10 cellular contexts compared by ENCODE assay signal in the genomic region with DNA sequence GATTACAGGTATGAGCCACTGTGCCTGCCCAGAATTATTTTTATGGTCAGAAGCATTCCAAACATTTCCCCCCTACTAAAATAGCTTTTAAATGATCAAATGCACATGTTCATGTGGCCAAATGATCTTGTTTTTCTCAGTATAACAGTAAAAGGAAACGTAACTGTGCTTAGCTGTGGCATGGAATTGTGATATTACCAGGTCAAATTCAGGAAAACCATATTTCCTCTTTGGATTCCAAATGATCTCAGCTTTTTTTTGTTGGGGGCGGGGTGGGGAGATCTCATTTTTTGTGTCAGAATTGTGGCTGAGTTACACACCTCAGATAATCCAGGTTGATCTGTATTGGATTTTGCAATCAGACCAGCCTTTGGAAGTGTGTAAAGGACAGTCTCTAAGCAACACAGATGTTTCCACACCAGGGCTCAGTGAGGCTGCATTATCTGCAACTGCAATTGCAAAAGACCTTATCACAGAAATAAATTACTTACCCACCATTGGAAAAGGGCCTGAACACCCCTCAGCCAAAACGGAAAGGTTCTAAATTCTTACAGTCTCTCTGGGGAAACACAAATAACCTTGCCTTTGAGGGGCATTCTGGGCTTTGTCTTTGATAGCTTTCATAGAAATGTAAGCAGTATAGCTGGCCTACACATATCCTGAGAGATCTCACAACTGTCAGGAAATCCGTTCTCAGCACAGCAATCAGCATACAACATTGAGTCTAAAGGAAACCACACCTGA. TPM values are rescaled to one million over a fixed set of nuclear protein-coding genes. Genes with fewer than 3 reads are reported as not detected.
DNase-seq lines count a peak whose midpoint lies in the region; ATAC-seq and TF ChIP-seq lines count a peak whose summit lies in the region.
"Had no signal": no experiment of that assay in that cellular context is flagged by ENCODE, and none has a peak within 500 bp of the region (broad histone marks: within the 10 kb centered on the region; RNA-seq: fewer than 3 reads in every experiment).

No MANE protein-coding gene starts in this region.

- H3K4me3 Mint-ChIP-seq in T-helper 17 cell: peak overlapping the region; percentile 80

- intact Hi-C loops in Right ventricle myocardium inferior (cut with DNase I) (no loop called here), cardiac septum (cut with DNase I) (no loop called here), heart right ventricle (cut with DNase I) (loop anchor here in 1 of 10 donors (1.0 kb wide), 1 partner anchor 9 kb away; no protein-coding TSS in a partner anchor)

- 42 to 50% methylated on average over 4 of the region's 4 CpGs for WGBS in heart right ventricle, 2 donors
- 34 to 36% methylated on average over 4 of the region's 4 CpGs for WGBS in upper lobe of left lung, 2 donors

- ATAC-seq in Right ventricle myocardium inferior: peak; percentile 54
- peak; percentile 92 for ATAC-seq in T-helper 17 cell
- peak; percentile 83 to 93 (median 90) for ATAC-seq in heart right ventricle
- peak; percentile 38 to 57 for ATAC-seq in upper lobe of left lung (ENCODE audit: low FRiP score in 2 of 2)
- ATAC-seq in GM18858 (IDR thresholded peaks at IDR 0.05; ENCODE audit: unreplicated experiment): no peak

- H3K9me3 ChIP-seq in T-helper 17 cell (ENCODE audit: control insufficient read depth, low read length, poor library complexity, severe bottlenecking) (peaks cover 3% of the 10 kb centered on the region), heart right ventricle (peaks cover 0 to 4% (median 0%) of the 10 kb centered on the region in 11 donors), upper lobe of left lung (no peaks in the 10 kb centered on the region)

- peaks cover 47% of the 10 kb centered on the region for H3K4me1 Mint-ChIP-seq in T-helper 17 cell

- H3K4me3 ChIP-seq in heart right ventricle (peak overlapping the region in 1 of 10 donors; percentile 2), upper lobe of left lung (no peak overlapping the region)

- H3K4me1 ChIP-seq in heart right ventricle (peaks cover 0 to 91% (median 40%) of the 10 kb centered on the region in 9 donors), upper lobe of left lung (peaks cover 21 to 39% (median 33%) of the 10 kb centered on the region in 4 donors)

- DNase-seq in Right ventricle myocardium inferior (ENCODE audit: missing footprints): no peak
- DNase-seq in cardiac septum (ENCODE audit: low spot score): no peak
- DNase-seq in T-helper 17 cell: no peak
- peak in 1 of 2 donors; percentile 48 for DNase-seq in heart right ventricle
- DNase-seq in upper lobe of left lung: no peak
- DNase-seq in NCI-H526 treated with DMSO at 0.1 percent for 48 hours (lab: John Stamatoyannopoulos, UW): no peak
- DNase-seq in stimulated activated CD4-positive, alpha-beta T cell treated with anti-CD3 and anti-CD28 coated beads, Interleukin-12 subunit alpha, Interleukin-12 subunit beta, amount 100 ng/mL, for 4 hours: no peak
- DNase-seq: COR-L47, nucleus accumbens had no signal

- TF ChIP-seq EP300 in upper lobe of left lung (IDR thresholded peaks at IDR 0.05): no peak

- H3K27ac ChIP-seq in heart right ventricle: peak overlapping the region in 9 of 10 donors; percentile 47 to 79 (median 72)
- H3K27ac ChIP-seq in upper lobe of left lung: peak overlapping the region; percentile 32 to 83 (median 52)

- no peaks in the 10 kb centered on the region for H3K27me3 Mint-ChIP-seq in T-helper 17 cell

- H3K36me3 Mint-ChIP-seq in T-helper 17 cell (ENCODE audit: low read depth): no peaks in the 10 kb centered on the region

- peak overlapping the region; percentile 93 for H3K27ac Mint-ChIP-seq in T-helper 17 cell

- H3K36me3 ChIP-seq in heart right ventricle (peaks cover 0 to 76% (median 14%) of the 10 kb centered on the region in 9 donors), upper lobe of left lung (peaks cover 10 to 67% (median 21%) of the 10 kb centered on the region in 4 donors)

- TF ChIP-seq POLR2A in upper lobe of left lung (IDR thresholded peaks at IDR 0.05): no peak

- no peaks in the 10 kb centered on the region for H3K27me3 ChIP-seq in heart right ventricle
- H3K27me3 ChIP-seq in upper lobe of left lung: no peaks in the 10 kb centered on the region

- TF ChIP-seq CTCF in heart right ventricle (IDR thresholded peaks at IDR 0.05) (no peak), upper lobe of left lung (IDR thresholded peaks at IDR 0.05) (no peak)

RNA-seq across cellular contexts. Expression of a gene that starts 8.4 kb away (rescaled TPM):
- total RNA-seq in Right ventricle myocardium inferior (6.2 TPM), cardiac septum (5.0 TPM), T-helper 17 cell (10 to 100 TPM; 16.4 to 21.2 TPM), heart right ventricle (10 to 100 TPM in 1 of 10 donors, 1 to 10 TPM in 9; 4.6 to 13.2 (median 5.6) TPM), upper lobe of left lung (10 to 100 TPM; 21.1 to 67.1 (median 29.9) TPM)
- 1 to 10 TPM; 2.0 to 5.9 TPM for polyA plus RNA-seq in heart right ventricle
